21 cellular contexts compared by ENCODE assay signal in genomic region chr2:205520311-205520710, GRCh38.
DNase-seq lines count a peak whose midpoint lies in the region; ATAC-seq and TF ChIP-seq lines count a peak whose summit lies in the region.
"Had no signal": no experiment of that assay in that cellular context is flagged by ENCODE, and none has a peak within 500 bp of the region (broad histone marks: within the 10 kb centered on the region; RNA-seq: fewer than 3 reads in every experiment).

No MANE protein-coding gene starts in this region.

- H3K4me2 ChIP-seq in neural progenitor cell = no peak overlapping the region
- H3K4me2 ChIP-seq: A549; BLaER1 treated with 17β-estradiol and CSF1 and Interleukin-3, amounts not matched to agents 10 nM and 100 nM had no signal

- H3K4me3 ChIP-seq in heart left ventricle (no peak overlapping the region), neural progenitor cell (no peak overlapping the region), neutrophil (ENCODE audit: low read depth in 1 of 2, low read length in 1 of 2) (no peak overlapping the region)
- H3K4me3 ChIP-seq: A549; BLaER1 treated with 17β-estradiol and CSF1 and Interleukin-3, amounts not matched to agents 10 nM and 100 nM; GM12878 had no signal

- TF ChIP-seq CTCF in heart left ventricle (IDR thresholded peaks at IDR 0.05) (no peak), neural progenitor cell (IDR thresholded peaks at IDR 0.05) (no peak), neutrophil (IDR thresholded peaks at IDR 0.05) (no peak), WTC11 (IDR thresholded peaks at IDR 0.05) (no peak)

- no peaks in the 10 kb centered on the region for H3K27me3 ChIP-seq in heart left ventricle
- no peaks in the 10 kb centered on the region for H3K27me3 ChIP-seq in neural progenitor cell
- H3K27me3 ChIP-seq in neutrophil = no peaks in the 10 kb centered on the region
- H3K27me3 ChIP-seq: BLaER1 treated with 17β-estradiol and CSF1 and Interleukin-3, amounts not matched to agents 10 nM and 100 nM had no signal

- peak overlapping the region; percentile 55 for H2AFZ ChIP-seq in neural progenitor cell (replicated peaks)

- no peak overlapping the region for H3K4me3 Mint-ChIP-seq in neural progenitor cell
- H3K4me3 Mint-ChIP-seq in WTC11 = no peak overlapping the region
- H3K4me3 Mint-ChIP-seq: B cell; CD4-positive, alpha-beta T cell; CD8-positive, alpha-beta T cell had no signal

- 87 to 96% (median 91%) methylated on average over 4 of the region's 4 CpGs for WGBS in heart left ventricle, 4 donors

- H3K27ac Mint-ChIP-seq in neural progenitor cell (no peak overlapping the region), WTC11 (no peak overlapping the region)
- H3K27ac Mint-ChIP-seq: B cell; CD4-positive, alpha-beta T cell; CD8-positive, alpha-beta T cell had no signal

- intact Hi-C loops in Right ventricle myocardium inferior (cut with DNase I) (no loop called here), heart left ventricle (cut with DNase I) (no loop called here)

- peak; percentile 58 for DNase-seq in Right ventricle myocardium inferior (ENCODE audit: missing footprints)
- no peak for DNase-seq in heart left ventricle
- no peak for DNase-seq in neural progenitor cell (ENCODE audit: low spot score)
- DNase-seq in NCI-H1092 (lab: John Stamatoyannopoulos, UW) = no peak
- no peak for DNase-seq in WTC11 (ENCODE audit: low spot score)
- DNase-seq: Caco-2; Calu3; CD4-positive, alpha-beta T cell; CD8-positive, alpha-beta T cell; DMS153; DMS53; DMS79; DND-41; EL had no signal

- peaks cover 2% of the 10 kb centered on the region for H3K27me3 Mint-ChIP-seq in neural progenitor cell (ENCODE audit: insufficient read depth, low read depth)
- H3K27me3 Mint-ChIP-seq in WTC11 (ENCODE audit: low read depth) = no peaks in the 10 kb centered on the region
- H3K27me3 Mint-ChIP-seq: CD4-positive, alpha-beta T cell had no signal

- H3K4me1 ChIP-seq in heart left ventricle (no peaks in the 10 kb centered on the region), neural progenitor cell (peaks cover 5% of the 10 kb centered on the region), neutrophil (ENCODE audit: control insufficient read depth in 1 of 2, insufficient read depth in 1 of 2, low read depth in 1 of 2, low read length in 1 of 2) (peaks cover 8 to 14% of the 10 kb centered on the region in 2 experiments)
- H3K4me1 ChIP-seq: A549, Caco-2 had no signal

- H3K36me3 Mint-ChIP-seq in neural progenitor cell (no peaks in the 10 kb centered on the region), WTC11 (peaks cover 4% of the 10 kb centered on the region; the same call in 1 of the 2 replicates)
- H3K36me3 Mint-ChIP-seq: CD8-positive, alpha-beta T cell had no signal

- TF ChIP-seq POLR2A in heart left ventricle (IDR thresholded peaks at IDR 0.05) = no peak

- H3K36me3 ChIP-seq in heart left ventricle = no peaks in the 10 kb centered on the region
- H3K36me3 ChIP-seq in neural progenitor cell = no peaks in the 10 kb centered on the region
- H3K36me3 ChIP-seq in neutrophil = no peaks in the 10 kb centered on the region
- H3K36me3 ChIP-seq: BLaER1 treated with 17β-estradiol and CSF1 and Interleukin-3, amounts not matched to agents 10 nM and 100 nM had no signal

- POLR2A ChIA-PET in WTC11 (lab: Charles Lee) = no interaction called here

- H3K27ac ChIP-seq in heart left ventricle (no peak overlapping the region), neural progenitor cell (no peak overlapping the region), neutrophil (peak overlapping the region; percentile 37)
- H3K27ac ChIP-seq: 22Rv1; A549; BLaER1 treated with 17β-estradiol and CSF1 and Interleukin-3, amounts not matched to agents 10 nM and 100 nM; C4-2B had no signal

- CTCF ChIA-PET in WTC11 (lab: Charles Lee) = no interaction called here

- ATAC-seq in Right ventricle myocardium inferior (no peak), heart left ventricle (no peak), WTC11 (no peak)
- ATAC-seq: A549; CD8-positive, alpha-beta T cell; GM12878 had no signal

- H4K20me1 ChIP-seq in neural progenitor cell (ENCODE audit: low read depth) = no peaks in the 10 kb centered on the region
- H4K20me1 ChIP-seq: BLaER1 treated with 17β-estradiol and CSF1 and Interleukin-3, amounts not matched to agents 10 nM and 100 nM had no signal

- peaks cover 3% of the 10 kb centered on the region for H3K4me1 Mint-ChIP-seq in neural progenitor cell
- H3K4me1 Mint-ChIP-seq in WTC11 = no peaks in the 10 kb centered on the region
- H3K4me1 Mint-ChIP-seq: B cell had no signal

- no peaks in the 10 kb centered on the region for H3F3A ChIP-seq in neural progenitor cell (ENCODE audit: low read depth)

- no peak overlapping the region for H3K9ac ChIP-seq in neural progenitor cell
- H3K9ac ChIP-seq: BLaER1 treated with 17β-estradiol and CSF1 and Interleukin-3, amounts not matched to agents 10 nM and 100 nM had no signal

- no peaks in the 10 kb centered on the region for H3K79me2 ChIP-seq in neural progenitor cell (ENCODE audit: low read depth)

- H3K9me3 Mint-ChIP-seq in neural progenitor cell = no peaks in the 10 kb centered on the region
- H3K9me3 Mint-ChIP-seq in WTC11 = no peaks in the 10 kb centered on the region
- H3K9me3 Mint-ChIP-seq: CD8-positive, alpha-beta T cell had no signal

- H3K9me3 ChIP-seq in heart left ventricle (peaks cover 0 to 30% (median 7%) of the 10 kb centered on the region in 12 donors), neural progenitor cell (ENCODE audit: low read depth) (peaks cover 3% of the 10 kb centered on the region), neutrophil (no peaks in the 10 kb centered on the region)

TF ChIP-seq in WTC11, 78 proteins besides CTCF, POLR2A, EP300 and RAD21:
- TF ChIP-seq, protein P1, sequence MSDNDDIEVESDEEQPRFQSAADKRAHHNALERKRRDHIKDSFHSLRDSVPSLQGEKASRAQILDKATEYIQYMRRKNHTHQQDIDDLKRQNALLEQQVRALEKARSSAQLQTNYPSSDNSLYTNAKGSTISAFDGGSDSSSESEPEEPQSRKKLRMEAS (CRISPR knock-in tag; IDR thresholded peaks at IDR 0.05) = no peak
- TF ChIP-seq, protein P2, sequence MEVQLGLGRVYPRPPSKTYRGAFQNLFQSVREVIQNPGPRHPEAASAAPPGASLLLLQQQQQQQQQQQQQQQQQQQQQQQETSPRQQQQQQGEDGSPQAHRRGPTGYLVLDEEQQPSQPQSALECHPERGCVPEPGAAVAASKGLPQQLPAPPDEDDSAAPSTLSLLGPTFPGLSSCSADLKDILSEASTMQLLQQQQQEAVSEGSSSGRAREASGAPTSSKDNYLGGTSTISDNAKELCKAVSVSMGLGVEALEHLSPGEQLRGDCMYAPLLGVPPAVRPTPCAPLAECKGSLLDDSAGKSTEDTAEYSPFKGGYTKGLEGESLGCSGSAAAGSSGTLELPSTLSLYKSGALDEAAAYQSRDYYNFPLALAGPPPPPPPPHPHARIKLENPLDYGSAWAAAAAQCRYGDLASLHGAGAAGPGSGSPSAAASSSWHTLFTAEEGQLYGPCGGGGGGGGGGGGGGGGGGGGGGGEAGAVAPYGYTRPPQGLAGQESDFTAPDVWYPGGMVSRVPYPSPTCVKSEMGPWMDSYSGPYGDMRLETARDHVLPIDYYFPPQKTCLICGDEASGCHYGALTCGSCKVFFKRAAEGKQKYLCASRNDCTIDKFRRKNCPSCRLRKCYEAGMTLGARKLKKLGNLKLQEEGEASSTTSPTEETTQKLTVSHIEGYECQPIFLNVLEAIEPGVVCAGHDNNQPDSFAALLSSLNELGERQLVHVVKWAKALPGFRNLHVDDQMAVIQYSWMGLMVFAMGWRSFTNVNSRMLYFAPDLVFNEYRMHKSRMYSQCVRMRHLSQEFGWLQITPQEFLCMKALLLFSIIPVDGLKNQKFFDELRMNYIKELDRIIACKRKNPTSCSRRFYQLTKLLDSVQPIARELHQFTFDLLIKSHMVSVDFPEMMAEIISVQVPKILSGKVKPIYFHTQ (CRISPR knock-in tag; IDR thresholded peaks at IDR 0.05) = no peak
- TF ChIP-seq FOXP1 (CRISPR knock-in tag; IDR thresholded peaks at IDR 0.05; ENCODE audit: borderline replicate concordance) = no peak
TF ChIP-seq in WTC11: peak in this region for 0.
